In the genomic region with DNA sequence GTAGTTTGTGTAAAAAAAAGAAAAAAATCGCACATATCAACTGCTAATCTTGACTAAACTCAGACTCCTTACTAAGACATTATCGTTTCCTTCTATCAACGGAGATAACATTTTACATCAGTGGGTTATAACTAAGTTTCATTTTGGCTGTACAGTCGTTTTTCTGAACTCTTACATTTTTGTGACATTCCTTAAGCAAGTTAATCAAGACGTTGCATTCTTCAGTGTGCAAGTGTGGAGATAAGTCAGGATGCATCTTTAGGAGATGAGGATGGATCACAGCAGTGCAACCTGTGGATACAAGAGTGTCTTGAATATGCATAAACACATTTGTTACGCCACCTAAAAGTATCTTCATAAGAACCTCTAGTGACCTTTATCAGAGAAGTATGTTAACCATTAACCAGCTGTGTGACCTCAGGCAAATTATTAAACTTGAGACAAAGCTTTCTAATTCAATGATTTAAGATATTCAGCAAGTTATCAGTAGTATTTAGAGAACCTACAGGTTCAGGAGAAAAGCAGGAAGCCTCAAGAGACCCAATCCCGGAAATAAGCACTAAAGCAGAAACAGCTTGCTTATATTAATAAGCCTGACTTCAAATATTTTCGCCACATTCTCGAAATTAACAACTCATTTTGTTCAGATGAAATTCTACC, we compare ENCODE assay signal across 8 cellular contexts. TPM values are rescaled to one million over a fixed set of nuclear protein-coding genes. Genes with fewer than 3 reads are reported as not detected.
DNase-seq lines count a peak whose midpoint lies in the region; ATAC-seq and TF ChIP-seq lines count a peak whose summit lies in the region.

No MANE protein-coding gene starts in this region.

- H3K4me1 Mint-ChIP-seq in T-helper 17 cell (peaks cover 44% of the 10 kb centered on the region), memory B cell (peaks cover 27% of the 10 kb centered on the region)

- TF ChIP-seq RAD21 in HCT116 (IDR thresholded peaks at IDR 0.05; ENCODE audit: low read depth), result no peak

- H3K27ac ChIP-seq in HCT116 (ENCODE audit: low read depth, low read length), result no peak overlapping the region

- H3K27me3 ChIP-seq in HCT116 (ENCODE audit: insufficient read depth, low read length), result no peaks in the 10 kb centered on the region

- peaks cover 0 to 6% of the 10 kb centered on the region in 2 experiments; a peak in 2 of 4 replicates for H3K36me3 ChIP-seq in HCT116 (ENCODE audit: control insufficient read depth in 1 of 2, insufficient read depth in 2 of 2, low read length in 2 of 2)

- peak overlapping the region; percentile 9; the same call in 1 of the 2 replicates for H3K4me2 ChIP-seq in HCT116 (ENCODE audit: low read length)

- peak; percentile 73 for ATAC-seq in GM18498 (IDR thresholded peaks at IDR 0.05; ENCODE audit: unreplicated experiment)
- no peak for ATAC-seq in HCT116
- peak; percentile 66 for ATAC-seq in T-helper 17 cell
- ATAC-seq in memory B cell (ENCODE audit: low read depth), result peak; percentile 47
- no peak for ATAC-seq in sciatic nerve

- peaks cover 4% of the 10 kb centered on the region; the same call in 1 of the 2 replicates for H4K20me1 ChIP-seq in HCT116 (ENCODE audit: insufficient read depth)

- intact Hi-C loops in HCT116 (cut with micrococcal nuclease), result no loop called here
- intact Hi-C loops in sciatic nerve (cut with DNase I), result no loop called here

- CTCF ChIA-PET in HCT116 (lab: Charles Lee), result interaction anchor here (1.0 kb wide), 1 partner anchor 8 kb away, joined by 6 read pairs; no protein-coding TSS in a partner anchor

- BruUV-seq in HCT116 (replicated peaks; lab: Mats Ljungman, UMichigan), result no TSS peak

- POLR2A ChIA-PET in HCT116 (lab: Charles Lee), result interaction anchor here (0.6 to 0.7 kb wide), 2 partner anchors 15 to 19 kb away, joined by 3 read pairs; no protein-coding TSS in a partner anchor

- no peak for TF ChIP-seq CTCF in HCT116 (IDR thresholded peaks at IDR 0.05 in 2 of 3, conservative IDR thresholded peaks at IDR 0.05 in 1 of 3; ENCODE audit: borderline replicate concordance in 1 of 3, insufficient read depth in 1 of 3, low read depth in 2 of 3, low read length in 2 of 3)

- peaks cover 100% of the 10 kb centered on the region for H3K79me2 ChIP-seq in HCT116 (ENCODE audit: insufficient read depth, low read length)

- H3K27ac Mint-ChIP-seq in T-helper 17 cell, result peak overlapping the region; percentile 94
- peak overlapping the region; percentile 90 for H3K27ac Mint-ChIP-seq in memory B cell

- RAD21 ChIA-PET in HCT116 (lab: Charles Lee; ENCODE audit: low non-redundant PET in 1 of 2, low total read pairs in 2 of 2, uncharacterized antibody in 2 of 2, unreplicated experiment in 2 of 2), result no interaction called here

- H3K9me2 ChIP-seq in HCT116 (ENCODE audit: insufficient read depth), result 0 out of 2 replicates have a peak, but pooled peaks cover 3% of the 10 kb centered on the region

- no peak overlapping the region for H3K4me3 ChIP-seq in HCT116 (replicated peaks in 1 of 2; ENCODE audit: low read depth in 1 of 2, low read length in 2 of 2)

- TF ChIP-seq POLR2A in HCT116 (IDR thresholded peaks at IDR 0.05; ENCODE audit: borderline replicate concordance, extremely low read depth, insufficient read depth, insufficient read length), result no peak

- no peaks in the 10 kb centered on the region for H3K9me3 Mint-ChIP-seq in memory B cell

- peak overlapping the region; percentile 94 for H3K4me3 Mint-ChIP-seq in T-helper 17 cell
- peak overlapping the region; percentile 91 for H3K4me3 Mint-ChIP-seq in memory B cell

- H3K9ac ChIP-seq in HCT116 (ENCODE audit: low read length), result no peak overlapping the region

- no peaks in the 10 kb centered on the region for H3K9me3 ChIP-seq in HCT116 (ENCODE audit: control insufficient read depth in 1 of 2, insufficient read depth in 1 of 2, low read depth in 1 of 2, low read length in 2 of 2)
- no peaks in the 10 kb centered on the region for H3K9me3 ChIP-seq in T-helper 17 cell (ENCODE audit: control insufficient read depth, low read length, poor library complexity, severe bottlenecking)

- DNase-seq in HCT116 (ENCODE audit: low read depth, low spot score), result no peak
- no peak for DNase-seq in T-helper 17 cell
- no peak for DNase-seq in memory B cell (ENCODE audit: low spot score in 2 of 2)
- DNase-seq in NCI-H748 (lab: John Stamatoyannopoulos, UW; ENCODE audit: unreplicated experiment), result no peak
- no peak for DNase-seq in sciatic nerve (ENCODE audit: low spot score)
- DNase-seq in islet precursor cell, result no peak
- no peak for DNase-seq in cerebellar cortex (ENCODE audit: low spot score)

- no peak overlapping the region for H2AFZ ChIP-seq in HCT116 (ENCODE audit: low read depth, low read length, poor library complexity, severe bottlenecking)

- H3K36me3 Mint-ChIP-seq in T-helper 17 cell (ENCODE audit: low read depth) (peaks cover 3% of the 10 kb centered on the region), memory B cell (peaks cover 12% of the 10 kb centered on the region)

- peaks cover 16 to 36% of the 10 kb centered on the region in 2 experiments for H3K4me1 ChIP-seq in HCT116 (ENCODE audit: control insufficient read depth in 1 of 2, insufficient read depth in 2 of 2, low read length in 2 of 2)

- H3K27me3 Mint-ChIP-seq in T-helper 17 cell (no peaks in the 10 kb centered on the region), memory B cell (no peaks in the 10 kb centered on the region)

TF ChIP-seq in HCT116, 20 proteins besides CTCF, POLR2A, EP300 and RAD21:
- TF ChIP-seq, protein P1, sequence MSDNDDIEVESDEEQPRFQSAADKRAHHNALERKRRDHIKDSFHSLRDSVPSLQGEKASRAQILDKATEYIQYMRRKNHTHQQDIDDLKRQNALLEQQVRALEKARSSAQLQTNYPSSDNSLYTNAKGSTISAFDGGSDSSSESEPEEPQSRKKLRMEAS (IDR thresholded peaks at IDR 0.05), result no peak

RNA-seq across cellular contexts. Expression of a gene that starts 9.4 kb away (rescaled TPM):
- 119 TPM for total RNA-seq in HCT116 (2021; ENCODE audit: unreplicated experiment)
- polyA plus RNA-seq in HCT116 (2012), result 168 and 188 TPM in 2 replicates
- 10 to 100 TPM; 78.3 to 86.6 TPM for total RNA-seq in T-helper 17 cell
- 39.1 TPM for total RNA-seq in sciatic nerve

RNA-seq across cellular contexts. Expression of a gene that starts 9.7 kb away (rescaled TPM):
- total RNA-seq in HCT116 (2021; ENCODE audit: unreplicated experiment) (76.7 TPM), T-helper 17 cell (10 to 100 TPM in 1 of 2 donors, 1 to 10 TPM in 1; 8.8 to 14.8 TPM), sciatic nerve (3.9 TPM)
- 43.1 and 72.3 TPM in 2 replicates for polyA plus RNA-seq in HCT116 (2012)

RNA-seq across cellular contexts. Expression of a gene that starts 38.4 kb away (rescaled TPM):
- total RNA-seq in HCT116 (2021; ENCODE audit: unreplicated experiment), result 46.7 TPM
- polyA plus RNA-seq in HCT116 (2012), result 18.0 and 23.2 TPM in 2 replicates
- total RNA-seq in T-helper 17 cell, result 10 to 100 TPM; 31.3 to 31.5 TPM
- 27.9 TPM for total RNA-seq in sciatic nerve

Comparison
In these comparisons a context has a peak if more than half of its experiments do, and no peak if none do; other contexts are left out.
1. ATAC-seq: peak in GM18498 (single experiment), T-helper 17 cell (single experiment) and memory B cell (single experiment); none in HCT116 (single experiment) and sciatic nerve (single experiment).